23 cellular contexts compared by ENCODE assay signal in the genomic region with DNA sequence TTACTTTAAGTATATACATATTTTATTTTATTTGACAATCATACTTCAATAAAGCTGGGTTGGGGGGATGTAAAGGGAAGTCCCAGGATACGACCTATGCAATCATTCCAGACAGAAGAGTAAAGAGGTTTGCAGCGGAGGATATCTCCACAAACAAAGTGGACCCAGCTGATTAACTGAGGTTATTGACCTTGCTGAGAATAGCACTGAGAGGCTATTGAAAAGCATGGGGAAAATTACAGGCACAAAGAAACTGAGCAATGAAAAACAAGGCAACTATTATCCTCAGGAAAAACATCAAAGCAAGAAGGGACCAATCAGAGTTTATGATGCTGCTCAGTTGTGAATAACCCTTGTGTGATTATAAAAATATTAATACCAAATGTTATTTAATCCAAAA. TPM values are rescaled to one million over a fixed set of nuclear protein-coding genes. Genes with fewer than 3 reads are reported as not detected.
DNase-seq lines count a peak whose midpoint lies in the region; ATAC-seq, FAIRE-seq and TF ChIP-seq lines count a peak whose summit lies in the region.
"Had no signal": no experiment of that assay in that cellular context is flagged by ENCODE, and none has a peak within 500 bp of the region (broad histone marks: within the 10 kb centered on the region; RNA-seq: fewer than 3 reads in every experiment).

No MANE protein-coding gene starts in this region.

- no peak for ATAC-seq in GM18867 (IDR thresholded peaks at IDR 0.05; ENCODE audit: unreplicated experiment)
- ATAC-seq: GM12878 had no signal

- DNase-seq in HuH-7 (ENCODE audit: low spot score) (peak; percentile 42), globus pallidus (ENCODE audit: low spot score) (peak; percentile 61), pons (ENCODE audit: low spot score) (peak; percentile 51), NCI-H2081 treated with DMSO at 0.1 percent for 48 hours (lab: John Stamatoyannopoulos, UW) (no peak), D721Med (ENCODE audit: insufficient read length, low spot score) (no peak), occipital lobe (lab: John Stamatoyannopoulos, UW) (no peak)
- DNase-seq: Caco-2, DMS79, H9, IMR-90, Kasumi-1, NCI-H1436, NCI-H446, NCI-H774, SHP77 treated with DMSO at 0.1 percent for 48 hours had no signal

- no peak for FAIRE-seq in D721Med (lab: Jason Lieb, UNC)
- FAIRE-seq: A204.1, GM12878, GM19239, RCC 7860 had no signal

- peak overlapping the region; percentile 73 for H3K27ac ChIP-seq in cingulate gyrus (ENCODE audit: low read depth, low read length)
- H3K27ac ChIP-seq: C4-2B had no signal

- no peak for TF ChIP-seq CTCF in D721Med (IDR thresholded peaks at IDR 0.05; ENCODE audit: insufficient read depth, missing control alignments)

RNA-seq across cellular contexts. Expression of gene SERPINB1, which starts 32.6 kb away (rescaled TPM):
- total RNA-seq in occipital lobe, result 2.3 TPM
- total RNA-seq: G401 had no signal

RNA-seq across cellular contexts. Expression of gene WRNIP1, which starts 43.8 kb away (rescaled TPM):
- total RNA-seq in occipital lobe, result 48.7 TPM

RNA-seq across cellular contexts. Expression of gene MYLK4, which starts 58.3 kb away (rescaled TPM):
- total RNA-seq in occipital lobe, result 0.47 TPM

Comparison
In these comparisons a context has a peak if more than half of its experiments do, and no peak if none do; other contexts are left out.
1. DNase-seq: peak in HuH-7 (single experiment), globus pallidus (single experiment) and pons (single experiment); none in NCI-H2081 treated with DMSO at 0.1 percent for 48 hours (single experiment), D721Med (single experiment) and occipital lobe (single experiment).